Comparison of ENCODE assay signal across 8 cellular contexts in the genomic region with DNA sequence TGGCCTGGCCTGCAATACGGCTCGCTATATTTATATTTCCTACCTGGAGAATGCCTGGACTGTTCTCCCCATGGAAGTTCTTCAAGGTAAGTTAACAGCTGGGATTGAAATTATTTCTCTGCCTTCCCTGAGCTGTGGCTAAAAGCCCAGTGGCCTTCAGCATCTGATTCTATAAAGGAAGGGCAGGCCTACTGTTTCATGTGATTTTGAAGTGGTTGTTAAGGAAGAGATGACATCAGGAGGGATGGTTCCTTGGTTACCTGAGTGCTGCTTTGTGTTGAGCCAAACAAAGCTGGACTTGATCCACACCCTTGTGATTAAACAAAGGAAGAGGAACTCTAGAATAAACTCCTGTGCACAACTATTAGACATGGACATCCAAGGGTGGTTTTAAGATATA.
DNase-seq lines count a peak whose midpoint lies in the region; ATAC-seq, FAIRE-seq and TF ChIP-seq lines count a peak whose summit lies in the region.

No MANE protein-coding gene starts in this region.

- no peak overlapping the region for H3K9ac ChIP-seq in K562 (ENCODE audit: insufficient read depth in 1 of 2, low read depth in 2 of 2, low read length in 2 of 2)

- H3K27me3 Mint-ChIP-seq in immature natural killer cell (ENCODE audit: low read depth in 3 of 3), result peaks cover 0 to 3% (median 0%) of the 10 kb centered on the region in 3 donors

- TF ChIP-seq CTCF in K562 (IDR thresholded peaks at IDR 0.05 in 2 of 3, conservative IDR thresholded peaks at IDR 0.05 in 1 of 3; ENCODE audit: insufficient read depth in 2 of 3, low read depth in 1 of 3, low read length in 3 of 3) (no peak), lower lobe of right lung (IDR thresholded peaks at IDR 0.05) (no peak)

- H3K9me3 ChIP-seq in K562 (replicated peaks; ENCODE audit: control insufficient read depth, insufficient read depth, low read depth, low read length) (peaks cover 3% of the 10 kb centered on the region; the same call in 1 of the 2 replicates), lower lobe of right lung (no peaks in the 10 kb centered on the region)

- peaks cover 16 to 43% of the 10 kb centered on the region in 2 experiments for H3K4me1 ChIP-seq in K562 (replicated peaks in 1 of 2; ENCODE audit: control insufficient read depth in 2 of 2, insufficient read depth in 2 of 2, low read length in 2 of 2)
- H3K4me1 ChIP-seq in lower lobe of right lung, result peaks cover 44% of the 10 kb centered on the region

- peak; percentile 80 for DNase-seq in Caki2 (ENCODE audit: low read depth)
- peak; percentile 98 for DNase-seq in NCI-H2029 treated with DMSO at 0.1 percent for 48 hours (lab: John Stamatoyannopoulos, UW)
- DNase-seq in K562 (ENCODE audit: extremely low read depth in 1 of 4, low spot score in 3 of 4), result peak; percentile 17 to 42 (median 33)
- DNase-seq in lower lobe of right lung, result no peak
- no peak for DNase-seq in ecto neural progenitor cell (ENCODE audit: low spot score)
- no peak for DNase-seq in immature natural killer cell

- 76% methylated on average over 2 of the region's 2 CpGs for WGBS in K562 (ENCODE audit: insufficient coverage, low coverage, missing lambda C conversion rate)

- no peak overlapping the region for H2AFZ ChIP-seq in K562 (ENCODE audit: low read depth, low read length)

- in situ Hi-C loops in Caki2 (cut with HindIII; ENCODE audit: low pct_unique_long_range_greater_than_20kb, low sequenced_read_pairs) (no loop called here), K562 (cut with MboI) (no loop called here)

- BruUV-seq in K562 (replicated peaks; lab: Mats Ljungman, UMichigan), result no TSS peak

- no peaks in the 10 kb centered on the region for H3K9me3 Mint-ChIP-seq in immature natural killer cell

- no peaks in the 10 kb centered on the region for H3K9me1 ChIP-seq in K562 (ENCODE audit: control insufficient read depth, insufficient read depth, low read length)

- H3K27ac ChIP-seq in K562 (ENCODE audit: extremely low read depth, low read depth, low read length) (peak overlapping the region; percentile 22; the same call in 1 of the 3 replicates), lower lobe of right lung (peak overlapping the region; percentile 80)

- H3K27ac Mint-ChIP-seq in immature natural killer cell, result peak overlapping the region in 3 of 6 donors; percentile 17 to 68 (median 51)

- intact Hi-C loops in K562 (cut with micrococcal nuclease) (loop anchor here (10.0 kb wide), 1 partner anchor 65 kb away; a partner anchor contains a TSS), lower lobe of right lung (cut with DNase I) (no loop called here)

- H3K4me3 ChIP-seq in K562 (no peak overlapping the region), lower lobe of right lung (no peak overlapping the region)

- H3K4me3 Mint-ChIP-seq in immature natural killer cell, result no peak overlapping the region

- H3K79me2 ChIP-seq in K562 (ENCODE audit: control insufficient read depth, insufficient read depth, low read length), result no peaks in the 10 kb centered on the region; the same call in 2 of the 3 replicates

- H3K36me3 ChIP-seq in K562 (ENCODE audit: control insufficient read depth, insufficient read depth, low read length) (no peaks in the 10 kb centered on the region), lower lobe of right lung (peaks cover 5% of the 10 kb centered on the region)

- POLR2A ChIA-PET in K562 (lab: Yijun Ruan, JAX), result interaction anchor here (1.0 to 1.7 kb wide), 2 partner anchors 10 to 17 kb away, joined by 4 to 9 read pairs; no protein-coding TSS in a partner anchor

- CTCF ChIA-PET in K562 (lab: Yijun Ruan, JAX; ENCODE audit: low intra/inter-chr PET ratio), result no interaction called here

- peaks cover 11 to 23% (median 21%) of the 10 kb centered on the region in 3 donors for H3K36me3 Mint-ChIP-seq in immature natural killer cell

- ATAC-seq in K562 (peak; percentile 63), lower lobe of right lung (peak; percentile 92 to 93), GM19035 (IDR thresholded peaks at IDR 0.05; ENCODE audit: unreplicated experiment) (no peak), HG03097 (IDR thresholded peaks at IDR 0.05; ENCODE audit: low FRiP score, unreplicated experiment) (no peak)

- TF ChIP-seq EP300 in K562 (IDR thresholded peaks at IDR 0.05; ENCODE audit: low read length), result no peak

- no peaks in the 10 kb centered on the region for H4K20me1 ChIP-seq in K562 (replicated peaks; ENCODE audit: control insufficient read depth, insufficient read depth, low read length)

- no peak for TF ChIP-seq POLR2A in K562 (conservative IDR thresholded peaks at IDR 0.05)

- no peak overlapping the region for H3K4me2 ChIP-seq in K562 (ENCODE audit: insufficient read depth, low read length)

- no peak for TF ChIP-seq RAD21 in K562 (CRISPR knock-in tag; conservative IDR thresholded peaks at IDR 0.05 in 1 of 2, IDR thresholded peaks at IDR 0.05 in 1 of 2)

- no peaks in the 10 kb centered on the region for H3K27me3 ChIP-seq in K562 (ENCODE audit: control insufficient read depth in 2 of 2, insufficient read depth in 2 of 2, low read length in 2 of 2)
- H3K27me3 ChIP-seq in lower lobe of right lung (ENCODE audit: low read depth), result no peaks in the 10 kb centered on the region

- H3K4me1 Mint-ChIP-seq in immature natural killer cell, result peaks cover 39 to 55% of the 10 kb centered on the region in 2 donors

- no peak for FAIRE-seq in K562 (lab: Jason Lieb, UNC)

TF ChIP-seq in K562, 482 proteins besides CTCF, POLR2A, EP300 and RAD21:
- TF ChIP-seq, protein P1, sequence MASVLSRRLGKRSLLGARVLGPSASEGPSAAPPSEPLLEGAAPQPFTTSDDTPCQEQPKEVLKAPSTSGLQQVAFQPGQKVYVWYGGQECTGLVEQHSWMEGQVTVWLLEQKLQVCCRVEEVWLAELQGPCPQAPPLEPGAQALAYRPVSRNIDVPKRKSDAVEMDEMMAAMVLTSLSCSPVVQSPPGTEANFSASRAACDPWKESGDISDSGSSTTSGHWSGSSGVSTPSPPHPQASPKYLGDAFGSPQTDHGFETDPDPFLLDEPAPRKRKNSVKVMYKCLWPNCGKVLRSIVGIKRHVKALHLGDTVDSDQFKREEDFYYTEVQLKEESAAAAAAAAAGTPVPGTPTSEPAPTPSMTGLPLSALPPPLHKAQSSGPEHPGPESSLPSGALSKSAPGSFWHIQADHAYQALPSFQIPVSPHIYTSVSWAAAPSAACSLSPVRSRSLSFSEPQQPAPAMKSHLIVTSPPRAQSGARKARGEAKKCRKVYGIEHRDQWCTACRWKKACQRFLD (CRISPR knock-in tag; IDR thresholded peaks at IDR 0.05), result no peak
- TF ChIP-seq FOXJ2 (tag; IDR thresholded peaks at IDR 0.05), result peak; percentile 98
- TF ChIP-seq RFX1 (IDR thresholded peaks at IDR 0.05), result peak; percentile 42

Comparison
In these comparisons a context has a peak if more than half of its experiments do, and no peak if none do; other contexts are left out.
1. DNase-seq: peak in Caki2 (single experiment), NCI-H2029 treated with DMSO at 0.1 percent for 48 hours (single experiment) and K562 (4 of 4); none in lower lobe of right lung (single experiment), ecto neural progenitor cell (single experiment) and immature natural killer cell (0 of 3).
2. ATAC-seq: peak in K562 (single experiment) and lower lobe of right lung (2 of 2); none in GM19035 (single experiment) and HG03097 (single experiment).